In genomic region chr14:67971627-67972625, GRCh38 we compare ENCODE assay signal across 11 cellular contexts.
DNase-seq lines count a peak whose midpoint lies in the region.
"Had no signal": no experiment of that assay in that cellular context is flagged by ENCODE, and none has a peak within 500 bp of the region (broad histone marks: within the 10 kb centered on the region; RNA-seq: fewer than 3 reads in every experiment).

No MANE protein-coding gene starts in this region.

- peak; percentile 72 for DNase-seq in EH (ENCODE audit: low read depth)
- DNase-seq in NCI-H1417 treated with DMSO at 0.1 percent for 48 hours (lab: John Stamatoyannopoulos, UW), result peak; percentile 54
- peak; percentile 27 for DNase-seq in SK-MEL-5 (ENCODE audit: low read depth, low spot score)
- peak; percentile 74 for DNase-seq in left kidney (ENCODE audit: low read depth, low spot score)
- DNase-seq in stimulated activated naive CD4-positive, alpha-beta T cell (lab: John Stamatoyannopoulos, UW), result no peak
- DNase-seq in NCI-H1694 treated with DMSO at 0.1 percent for 48 hours (lab: John Stamatoyannopoulos, UW), result no peak
- no peak for DNase-seq in RKO (ENCODE audit: low spot score)
- no peak for DNase-seq in central memory CD4-positive, alpha-beta T cell
- DNase-seq: anterior cingulate cortex, DND-41, MV-4-11 had no signal

- in situ Hi-C loops in SK-MEL-5 (cut with HindIII; ENCODE audit: low pct_unique_long_range_greater_than_20kb, low sequenced_read_pairs), result no loop called here

Comparison
In these comparisons a context has a peak if more than half of its experiments do, and no peak if none do; other contexts are left out.
1. DNase-seq: peak in EH (single experiment), NCI-H1417 treated with DMSO at 0.1 percent for 48 hours (single experiment), SK-MEL-5 (single experiment) and left kidney (single experiment); none in stimulated activated naive CD4-positive, alpha-beta T cell (0 of 6), NCI-H1694 treated with DMSO at 0.1 percent for 48 hours (single experiment), RKO (single experiment) and central memory CD4-positive, alpha-beta T cell (single experiment).